In the genomic region with DNA sequence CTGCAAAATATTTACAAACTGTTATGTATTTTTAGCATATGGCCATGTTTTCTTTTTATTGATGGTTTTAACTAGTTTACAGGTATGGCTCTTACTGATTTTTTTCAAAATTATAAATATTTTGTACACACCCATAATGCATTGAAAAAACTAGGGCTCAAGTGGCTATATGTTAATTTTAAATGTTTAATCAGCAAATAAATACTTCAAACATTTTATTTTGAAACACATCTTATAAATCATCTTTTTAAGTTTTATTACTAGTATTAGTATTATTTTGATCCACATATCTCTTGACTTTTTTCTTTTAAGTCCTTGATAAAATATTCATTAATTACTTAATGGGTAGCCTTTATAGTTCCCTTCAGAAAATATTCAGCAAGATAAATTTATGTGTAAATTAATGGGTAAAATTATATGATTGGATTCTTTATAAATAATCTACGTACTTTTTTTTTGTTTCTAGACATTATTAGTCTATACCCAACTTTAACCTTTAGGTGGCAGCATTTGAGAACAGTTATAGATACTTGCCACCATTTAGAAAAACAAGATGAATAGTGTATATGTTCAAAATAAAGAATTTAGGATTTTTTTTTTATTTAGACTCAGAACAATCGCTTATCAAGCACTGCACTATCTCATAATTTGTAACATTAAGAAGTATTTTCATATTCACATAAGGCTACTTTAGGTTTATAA, we compare ENCODE assay signal across 8 cellular contexts.
A peak's percentile ranks its signal among the peaks of the same experiment; 100 is the strongest.
DNase-seq lines count a peak whose midpoint lies in the region; ATAC-seq and TF ChIP-seq lines count a peak whose summit lies in the region.

No MANE protein-coding gene starts in this region.

- TF ChIP-seq POLR2A in lower leg skin (IDR thresholded peaks at IDR 0.05), result no peak

- no peaks in the 10 kb centered on the region for H3K4me1 Mint-ChIP-seq in chondrocyte (ENCODE audit: low read depth)

- H3K9me3 Mint-ChIP-seq in chondrocyte (ENCODE audit: low read depth), result no peaks in the 10 kb centered on the region

- ATAC-seq in psoas muscle (no peak), HG03045 (IDR thresholded peaks at IDR 0.05; ENCODE audit: unreplicated experiment) (no peak)

- peaks cover 12% of the 10 kb centered on the region for H3K27me3 Mint-ChIP-seq in chondrocyte (ENCODE audit: low read depth)

- H3K27me3 ChIP-seq in psoas muscle (ENCODE audit: insufficient read depth in 3 of 3, low read length in 2 of 3), result no peaks in the 10 kb centered on the region

- H3K36me3 ChIP-seq in psoas muscle (ENCODE audit: insufficient read depth in 1 of 2, low read depth in 1 of 2), result no peaks in the 10 kb centered on the region

- 13 to 19% (median 14%) methylated on average over 2 of the region's 2 CpGs for WGBS in psoas muscle, 3 donors
- 13 to 14% methylated on average over 2 of the region's 2 CpGs for WGBS in lower leg skin, 2 donors

- no peak overlapping the region for H3K4me3 ChIP-seq in psoas muscle
- no peak overlapping the region for H3K4me3 ChIP-seq in lower leg skin (ENCODE audit: low read depth, poor library complexity, severe bottlenecking)

- no peak overlapping the region for H3K27ac Mint-ChIP-seq in chondrocyte (ENCODE audit: unreplicated experiment)

- H3K27ac ChIP-seq in C4-2B (no peak overlapping the region), psoas muscle (no peak overlapping the region)

- intact Hi-C loops in psoas muscle (cut with DNase I) (no loop called here), lower leg skin (cut with DNase I; ENCODE audit: low total_unique reads) (no loop called here)

- H3K36me3 Mint-ChIP-seq in chondrocyte (ENCODE audit: low read depth), result no peaks in the 10 kb centered on the region

- DNase-seq in GM20000 (ENCODE audit: low spot score) (peak; percentile 17), NCI-H1436 treated with DMSO at 0.1 percent for 48 hours (lab: John Stamatoyannopoulos, UW) (peak; percentile 3), chondrocyte (ENCODE audit: low spot score) (no peak), psoas muscle (no peak), HK-2 (ENCODE audit: unreplicated experiment) (no peak), lower leg skin (ENCODE audit: low spot score in 2 of 2) (no peak)

- TF ChIP-seq CTCF in C4-2B (conservative IDR thresholded peaks at IDR 0.05) (peak; percentile 63), GM20000 (IDR thresholded peaks at IDR 0.05; ENCODE audit: extremely low read depth, missing control alignments) (no peak), chondrocyte (IDR thresholded peaks at IDR 0.05) (peak; percentile 86), psoas muscle (IDR thresholded peaks at IDR 0.05) (peak; percentile 36), lower leg skin (IDR thresholded peaks at IDR 0.05) (no peak)

- H3K4me3 Mint-ChIP-seq in chondrocyte (ENCODE audit: unreplicated experiment), result no peak overlapping the region

- no peaks in the 10 kb centered on the region for H3K4me1 ChIP-seq in psoas muscle

- H3K9me3 ChIP-seq in psoas muscle, result no peaks in the 10 kb centered on the region

Comparison
In these comparisons a context has a peak if more than half of its experiments do, and no peak if none do; other contexts are left out.
1. CTCF ChIP-seq: peak in C4-2B (single experiment), chondrocyte (single experiment) and psoas muscle (single experiment); none in GM20000 (single experiment) and lower leg skin (0 of 3).
2. DNase-seq: peak in GM20000 (single experiment) and NCI-H1436 treated with DMSO at 0.1 percent for 48 hours (single experiment); none in chondrocyte (single experiment), psoas muscle (0 of 2), HK-2 (single experiment) and lower leg skin (0 of 2).